In genomic region chr3:179071569-179072397, GRCh38 we compare ENCODE assay signal across 8 cellular contexts. TPM values are rescaled to one million over a fixed set of nuclear protein-coding genes. Genes with fewer than 3 reads are reported as not detected.
DNase-seq lines count a peak whose midpoint lies in the region; TF ChIP-seq lines count a peak whose summit lies in the region.

ZMAT3 (minus strand) TSS chr3:179071809; CDS start chr3:179067752, 4,057 bp downstream.

- TF ChIP-seq POLR2A in ovary (IDR thresholded peaks at IDR 0.05) (peak; percentile 28), thyroid gland (IDR thresholded peaks at IDR 0.05) (peak in 1 of 2 donors; percentile 77)

- H3K9ac ChIP-seq in SK-N-SH: peak within 1 kb of the TSS; percentile 79

- H3K4me3 ChIP-seq in SK-N-SH (ENCODE audit: low read depth in 2 of 2, low read length in 1 of 2) (peak within 1 kb of the TSS; percentile 86 to 96), ovary (peak within 1 kb of the TSS; percentile 75), thyroid gland (replicated peaks in 1 of 3) (peak within 1 kb of the TSS; percentile 36 to 77 (median 73))

- no peaks in the 10 kb centered on the region for H3K27me3 ChIP-seq in SK-N-SH (ENCODE audit: insufficient read depth)
- H3K27me3 ChIP-seq in ovary: no peaks in the 10 kb centered on the region
- no peaks in the 10 kb centered on the region for H3K27me3 ChIP-seq in thyroid gland

- TF ChIP-seq RAD21 in SK-N-SH (IDR thresholded peaks at IDR 0.05; ENCODE audit: low read length): no peak

- POLR2A ChIA-PET in HEK293T (lab: Yijun Ruan, JAX) (interaction anchor here (1.4 kb wide), 1 partner anchor 10 kb away, joined by 9 read pairs; no protein-coding TSS in a partner anchor), SK-N-SH (lab: Yijun Ruan, JAX) (no interaction called here)

- H3K9me3 ChIP-seq in SK-N-SH (no peaks in the 10 kb centered on the region), ovary (no peaks in the 10 kb centered on the region), thyroid gland (no peaks in the 10 kb centered on the region)

- CTCF ChIA-PET in HEK293T (lab: Yijun Ruan, JAX): no interaction called here
- CTCF ChIA-PET in SK-N-SH (lab: Yijun Ruan, JAX): interaction anchor here (1.3 to 5.1 kb wide), 5 partner anchors 11 to 243 kb away, joined by 3 to 24 read pairs (median 15); partner anchors contain the start of gene PIK3CA

- TF ChIP-seq CTCF in SK-N-SH (IDR thresholded peaks at IDR 0.05) (no peak), ovary (IDR thresholded peaks at IDR 0.05) (no peak), thyroid gland (IDR thresholded peaks at IDR 0.05) (no peak)

- peak within 1 kb of the TSS; percentile 89 for H3K4me2 ChIP-seq in SK-N-SH

- H4K20me1 ChIP-seq in SK-N-SH (ENCODE audit: insufficient read depth): no peaks in the 10 kb centered on the region

- peak; percentile 21 for DNase-seq in GM04503 (ENCODE audit: low read depth)
- peak; percentile 76 for DNase-seq in HEK293T (ENCODE audit: extremely low spot score)
- DNase-seq in MV-4-11 (lab: John Stamatoyannopoulos, UW): peak; percentile 71
- peak; percentile 96 for DNase-seq in SK-N-SH
- DNase-seq in activated naive CD4-positive, alpha-beta T cell treated with anti-CD3 and anti-CD28 coated beads, Interleukin-2, amount 50 U/mL, for 16 hours: peak; percentile 87
- peak; percentile 81 for DNase-seq in glomerular visceral epithelial cell (ENCODE audit: extremely low spot score)
- DNase-seq in ovary: peak; percentile 81 to 88 (median 85)
- peak; percentile 81 to 85 for DNase-seq in thyroid gland

- no peaks in the 10 kb centered on the region for H3K9me2 ChIP-seq in SK-N-SH

- H3K4me1 ChIP-seq in SK-N-SH (ENCODE audit: control insufficient read depth in 1 of 2, insufficient read depth in 2 of 2, low read depth in 1 of 2, low read length in 1 of 2) (peaks cover 4 to 16% of the 10 kb centered on the region in 2 experiments; a peak in 2 of 4 replicates), ovary (ENCODE audit: insufficient read depth) (no peaks in the 10 kb centered on the region), thyroid gland (peaks cover 0 to 4% of the 10 kb centered on the region in 2 donors)

- TF ChIP-seq EP300 in SK-N-SH (IDR thresholded peaks at IDR 0.05; ENCODE audit: borderline replicate concordance in 1 of 2, low read depth in 1 of 2, low read length in 1 of 2) (no peak), ovary (IDR thresholded peaks at IDR 0.05) (no peak)

- H3K36me3 ChIP-seq in SK-N-SH (replicated peaks in 1 of 2; ENCODE audit: control insufficient read depth in 1 of 2, insufficient read depth in 2 of 2, low read length in 1 of 2) (peaks cover 12 to 17% of the 10 kb centered on the region in 2 experiments), ovary (no peaks in the 10 kb centered on the region), thyroid gland (peaks cover 1 to 6% of the 10 kb centered on the region in 2 donors)

- intact Hi-C loops in ovary (cut with DNase I): no loop called here
- intact Hi-C loops in thyroid gland (cut with DNase I): no loop called here

- peaks cover 4% of the 10 kb centered on the region for H3F3A ChIP-seq in SK-N-SH (replicated peaks; ENCODE audit: insufficient read depth)

- H2AFZ ChIP-seq in SK-N-SH (ENCODE audit: low read depth): peak within 1 kb of the TSS; percentile 91

- peaks cover 49% of the 10 kb centered on the region for H3K79me2 ChIP-seq in SK-N-SH (ENCODE audit: insufficient read depth)

- H3K27ac ChIP-seq in SK-N-SH (ENCODE audit: low read depth in 2 of 2, low read length in 1 of 2): peak within 1 kb of the TSS; percentile 79 to 92
- peak within 1 kb of the TSS; percentile 70 to 78 for H3K27ac ChIP-seq in ovary
- H3K27ac ChIP-seq in thyroid gland: peak within 1 kb of the TSS; percentile 67 to 86 (median 83)

- WGBS in SK-N-SH (ENCODE audit: low lambda C conversion rate): 5% methylated on average over 9 of the region's 73 CpGs
- 1% methylated on average over 56 to 73 of the region's 73 CpGs for WGBS in ovary, 3 donors
- 3 to 7% methylated on average over 14 to 19 of the region's 73 CpGs for WGBS in thyroid gland, 2 donors

TF ChIP-seq in HEK293T, 16 proteins besides CTCF, POLR2A, EP300 and RAD21:
- TF ChIP-seq HDGF (IDR thresholded peaks at IDR 0.05; ENCODE audit: borderline replicate concordance) (no peak), TARDBP (IDR thresholded peaks at IDR 0.05) (no peak), SUZ12 (IDR thresholded peaks at IDR 0.05) (no peak), ZNF384 (IDR thresholded peaks at IDR 0.05) (no peak)

TF ChIP-seq in SK-N-SH, 30 proteins besides CTCF, POLR2A, EP300 and RAD21 (continues in another document):
- TF ChIP-seq FOSL2 (IDR thresholded peaks at IDR 0.05; ENCODE audit: borderline replicate concordance, low read depth): no peak
- TF ChIP-seq SIN3A (IDR thresholded peaks at IDR 0.05; ENCODE audit: borderline replicate concordance, low read depth, low read length): peak; percentile 94; the same call in 1 of the 2 replicates
- no peak for TF ChIP-seq SMC3 (IDR thresholded peaks at IDR 0.05; ENCODE audit: low read depth, low read length)
- no peak for TF ChIP-seq JUND (IDR thresholded peaks at IDR 0.05)
- TF ChIP-seq ELF1 (IDR thresholded peaks at IDR 0.05): 0 out of 2 replicates have a peak, but pooled peaks have one; percentile 48
- no peak for TF ChIP-seq IRF3 (IDR thresholded peaks at IDR 0.05; ENCODE audit: low read depth, low read length)
- TF ChIP-seq RXRA (IDR thresholded peaks at IDR 0.05; ENCODE audit: borderline replicate concordance, low read depth): no peak
- TF ChIP-seq TAF1 (IDR thresholded peaks at IDR 0.05; ENCODE audit: borderline replicate concordance, low read depth, low read length): peak; percentile 80; the same call in 1 of the 2 replicates
- no peak for TF ChIP-seq GATA2 (CRISPR knock-in tag; IDR thresholded peaks at IDR 0.05)
- no peak for TF ChIP-seq FOXJ3 (CRISPR knock-in tag; IDR thresholded peaks at IDR 0.05)
- no peak for TF ChIP-seq MEF2A (IDR thresholded peaks at IDR 0.05; ENCODE audit: borderline replicate concordance, low read depth)
- no peak for TF ChIP-seq YY1 (IDR thresholded peaks at IDR 0.05; ENCODE audit: low read depth)
- no peak for TF ChIP-seq ZBTB33 (IDR thresholded peaks at IDR 0.05; ENCODE audit: borderline replicate concordance, low read depth)
- TF ChIP-seq GABPA (IDR thresholded peaks at IDR 0.05; ENCODE audit: low read depth): peak; percentile 67
- peak; percentile 62; the same call in 1 of the 2 replicates for TF ChIP-seq MXI1 (IDR thresholded peaks at IDR 0.05; ENCODE audit: low read depth, low read length)
- no peak for TF ChIP-seq RFX5 (IDR thresholded peaks at IDR 0.05; ENCODE audit: low read length)
- 0 out of 2 replicates have a peak, but pooled peaks have one; percentile 1 for TF ChIP-seq NFIC (IDR thresholded peaks at IDR 0.05; ENCODE audit: borderline replicate concordance)
- no peak for TF ChIP-seq USF2 (IDR thresholded peaks at IDR 0.05; ENCODE audit: borderline replicate concordance, low read depth, low read length)
- TF ChIP-seq RCOR1 (IDR thresholded peaks at IDR 0.05; ENCODE audit: low read length): no peak
- TF ChIP-seq POLR2AphosphoS5 (IDR thresholded peaks at IDR 0.05; ENCODE audit: low read depth, low read length): peak; percentile 88
- TF ChIP-seq NRF1 (IDR thresholded peaks at IDR 0.05; ENCODE audit: low read depth, low read length): peak; percentile 89
- TF ChIP-seq MAX (IDR thresholded peaks at IDR 0.05; ENCODE audit: low read depth): no peak; the same call in 1 of the 2 replicates
- no peak for TF ChIP-seq EZH2phosphoT487 (IDR thresholded peaks at IDR 0.05; ENCODE audit: borderline replicate concordance, low read depth)
- TF ChIP-seq FOXM1 (IDR thresholded peaks at IDR 0.05; ENCODE audit: low read depth): no peak

RNA-seq across cellular contexts. Expression of gene ZMAT3, which starts in this region (rescaled TPM):
- polyA plus RNA-seq in SK-N-SH (2012; rRNA removed) (11.9 and 17.8 TPM in 2 replicates), ovary (1 to 10 TPM; 1.4 to 6.6 TPM)
- polyA plus RNA-seq in SK-N-SH (2012; cell fraction: cytosol; rRNA removed): 17.1 and 18.3 TPM in 2 replicates
- 7.7 and 11.5 TPM in 2 replicates for polyA plus RNA-seq in SK-N-SH (2012; cell fraction: nucleus; rRNA removed)
- total RNA-seq in ovary (10 to 100 TPM in 5 of 7 donors, 1 to 10 TPM in 2; 6.7 to 15.4 (median 14.0) TPM), thyroid gland (10 to 100 TPM; 11.6 to 15.8 (median 13.1) TPM)

Comparison
In these comparisons a context has a peak if more than half of its experiments do, and no peak if none do; other contexts are left out.
1. Peak in every context shown above with its lines: DNase-seq, H3K4me3 ChIP-seq and H3K27ac ChIP-seq.
2. DNase-seq: peak in every context shown above with its lines; median percentile 96 in SK-N-SH; 87 in activated naive CD4-positive, alpha-beta T cell treated with anti-CD3 and anti-CD28 coated beads, Interleukin-2, amount 50 U/mL, for 16 hours; 85 in ovary; 83 in thyroid gland; 81 in glomerular visceral epithelial cell; 76 in HEK293T; 71 in MV-4-11; 21 in GM04503.